In the genomic region with DNA sequence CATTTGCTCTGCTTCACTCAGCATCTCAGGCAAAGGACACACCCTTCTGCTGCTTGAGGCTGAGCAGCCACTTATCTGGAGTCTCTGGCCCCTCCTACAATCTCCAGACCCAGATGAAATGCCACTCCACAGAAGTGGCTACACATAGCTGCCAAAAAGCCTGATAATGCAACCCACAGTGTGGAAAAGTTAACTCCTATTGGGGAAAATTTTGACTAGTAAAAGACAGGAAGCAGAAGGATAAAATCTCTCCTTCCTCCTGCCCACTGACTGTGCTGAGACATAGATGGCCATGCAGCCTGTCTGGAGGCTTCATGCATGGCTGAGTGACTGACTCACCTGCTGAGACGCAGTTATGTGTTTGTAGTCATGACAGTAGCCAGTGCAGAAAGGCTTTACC, we compare ENCODE assay signal across 10 cellular contexts.
DNase-seq lines count a peak whose midpoint lies in the region; ATAC-seq, FAIRE-seq and TF ChIP-seq lines count a peak whose summit lies in the region.
"Had no signal": no experiment of that assay in that cellular context is flagged by ENCODE, and none has a peak within 500 bp of the region (broad histone marks: within the 10 kb centered on the region; RNA-seq: fewer than 3 reads in every experiment).

No MANE protein-coding gene starts in this region.

- H3K27me3 ChIP-seq in left lung = no peaks in the 10 kb centered on the region

- no peak overlapping the region for H3K4me3 ChIP-seq in left lung
- H3K4me3 ChIP-seq: psoas muscle had no signal

- TF ChIP-seq POLR2A in GM12891 (IDR thresholded peaks at IDR 0.05; ENCODE audit: low read depth, low read length) = no peak

- peak overlapping the region in 1 of 2 donors; percentile 2 for H3K27ac ChIP-seq in left lung
- H3K27ac ChIP-seq: psoas muscle had no signal

- no peak for TF ChIP-seq CTCF in left lung (IDR thresholded peaks at IDR 0.05)

- in situ Hi-C loops in Caki2 (cut with HindIII; ENCODE audit: low pct_unique_long_range_greater_than_20kb, low sequenced_read_pairs) = no loop called here

- DNase-seq in Caki2 (ENCODE audit: low read depth) = peak; percentile 96
- DNase-seq in HUDEP-2 (lab: John Stamatoyannopoulos, UW; ENCODE audit: unreplicated experiment in 76 of 76) = peak in 47 of 76 experiments; percentile 1 to 77 (median 29)
- peak; percentile 79 for DNase-seq in amniotic epithelial cell (ENCODE audit: low read depth)
- peak in 1 of 2 donors; percentile 71 for DNase-seq in left lung
- no peak for DNase-seq in GM12891 (ENCODE audit: insufficient read length, low spot score)
- no peak for DNase-seq in medulla oblongata (ENCODE audit: extremely low spot score)
- DNase-seq in NOMO-1 treated with DMSO at 0.1 percent for 48 hours (lab: John Stamatoyannopoulos, UW; ENCODE audit: unreplicated experiment) = no peak
- DNase-seq: psoas muscle; stimulated activated naive B cell treated with anti-CD40 and anti-IgM and Interleukin-4, amounts not matched to agents 10 μg/mL and 1 μg/mL and 100 μg/mL, for 72 hours had no signal

- H3K4me1 ChIP-seq in left lung = peaks cover 0 to 6% of the 10 kb centered on the region in 2 donors

- intact Hi-C loops in left lung (cut with DNase I) = no loop called here

- ATAC-seq in left lung = peak; percentile 98
- no peak for ATAC-seq in GM19455 (IDR thresholded peaks at IDR 0.05; ENCODE audit: unreplicated experiment)

- no peaks in the 10 kb centered on the region for H3K36me3 ChIP-seq in left lung

- no peaks in the 10 kb centered on the region for H3K9me3 ChIP-seq in left lung
- H3K9me3 ChIP-seq: psoas muscle had no signal

- FAIRE-seq in GM12891 (lab: Jason Lieb, UNC) = no peak

TF ChIP-seq in GM12891, 5 proteins besides CTCF, POLR2A, EP300 and RAD21:
- TF ChIP-seq SPI1 (IDR thresholded peaks at IDR 0.05; ENCODE audit: low read depth, low read length) (no peak), POLR2AphosphoS5 (IDR thresholded peaks at IDR 0.05; ENCODE audit: low read depth, low read length) (no peak), PAX5 (IDR thresholded peaks at IDR 0.05; ENCODE audit: insufficient read depth, low read length, severe bottlenecking) (no peak), TAF1 (IDR thresholded peaks at IDR 0.05; ENCODE audit: low read depth, low read length) (no peak), POU2F2 (IDR thresholded peaks at IDR 0.05; ENCODE audit: low read depth, low read length) (no peak)

Comparison
In these comparisons a context has a peak if more than half of its experiments do, and no peak if none do; other contexts are left out.
1. DNase-seq: peak in Caki2 (single experiment), HUDEP-2 (47 of 76) and amniotic epithelial cell (single experiment); none in GM12891 (single experiment), medulla oblongata (single experiment) and NOMO-1 treated with DMSO at 0.1 percent for 48 hours (single experiment).